Comparison of ENCODE assay signal across 3 cellular contexts in genomic region chr9:135614821-135615665, GRCh38.
TF ChIP-seq lines count a peak whose summit lies in the region.

No MANE protein-coding gene starts in this region.

TF ChIP-seq in SK-N-SH, 30 proteins besides CTCF, POLR2A, EP300 and RAD21:
- TF ChIP-seq PBX3 (IDR thresholded peaks at IDR 0.05) (no peak), REST (IDR thresholded peaks at IDR 0.05; ENCODE audit: low read depth, low read length) (no peak), TEAD4 (IDR thresholded peaks at IDR 0.05; ENCODE audit: borderline replicate concordance, insufficient read depth) (no peak), FOXM1 (IDR thresholded peaks at IDR 0.05; ENCODE audit: low read depth) (no peak), JUND (IDR thresholded peaks at IDR 0.05) (no peak), USF2 (IDR thresholded peaks at IDR 0.05; ENCODE audit: borderline replicate concordance, low read depth, low read length) (no peak), USF1 (IDR thresholded peaks at IDR 0.05; ENCODE audit: borderline replicate concordance, low read depth) (no peak), TAF1 (IDR thresholded peaks at IDR 0.05; ENCODE audit: borderline replicate concordance, low read depth, low read length) (no peak), ELF1 (IDR thresholded peaks at IDR 0.05) (no peak), GABPA (IDR thresholded peaks at IDR 0.05; ENCODE audit: low read depth) (no peak), MEF2A (IDR thresholded peaks at IDR 0.05; ENCODE audit: borderline replicate concordance, low read depth) (no peak), GATA2 (CRISPR knock-in tag; IDR thresholded peaks at IDR 0.05) (no peak)

TF ChIP-seq in SK-N-SH treated with all-trans-retinoic acid at 6 μM for 48 hours, 23 proteins besides CTCF, POLR2A, EP300 and RAD21:
- TF ChIP-seq ISL1 (CRISPR knock-in tag; IDR thresholded peaks at IDR 0.05) (no peak), TCF4 (CRISPR knock-in tag; IDR thresholded peaks at IDR 0.05; ENCODE audit: borderline replicate concordance) (no peak), ZFP30 (CRISPR knock-in tag; IDR thresholded peaks at IDR 0.05) (no peak), ZNF8 (CRISPR knock-in tag; IDR thresholded peaks at IDR 0.05) (no peak), PATZ1 (CRISPR knock-in tag; IDR thresholded peaks at IDR 0.05; ENCODE audit: borderline replicate concordance) (no peak), POU6F1 (CRISPR knock-in tag; IDR thresholded peaks at IDR 0.05; ENCODE audit: borderline replicate concordance, low read depth) (no peak), ZC3H10 (CRISPR knock-in tag; IDR thresholded peaks at IDR 0.05) (no peak), ZNF565 (CRISPR knock-in tag; conservative IDR thresholded peaks at IDR 0.05; ENCODE audit: low read depth) (no peak), ZFP3 (CRISPR knock-in tag; IDR thresholded peaks at IDR 0.05) (no peak), SNAI2 (CRISPR knock-in tag; IDR thresholded peaks at IDR 0.05) (no peak)

TF ChIP-seq in IMR-90, 13 proteins besides CTCF, POLR2A, EP300 and RAD21:
- TF ChIP-seq NFE2L2 (IDR thresholded peaks at IDR 0.05; ENCODE audit: low read depth, low read length) = no peak
